7 cellular contexts compared by ENCODE assay signal in genomic region chr22:30919973-30920372, GRCh38.
"Had no signal": no experiment of that assay in that cellular context is flagged by ENCODE, and none has a peak within 500 bp of the region (broad histone marks: within the 10 kb centered on the region; RNA-seq: fewer than 3 reads in every experiment).

No MANE protein-coding gene starts in this region.

- H3K27ac Mint-ChIP-seq: activated CD4-positive, alpha-beta memory T cell treated with anti-CD3 and anti-CD28 coated beads, Interleukin-2, amount 10 ng/mL, durations not matched to agents 7 days and 5 days; activated naive CD4-positive, alpha-beta T cell treated with anti-CD3 and anti-CD28 coated beads, Interleukin-2, amount 50 U/mL, for 72 hours; nephron progenitor cell; stimulated activated naive CD8-positive, alpha-beta T cell treated with anti-CD3 and anti-CD28 coated beads, Interleukin-15, Interleukin-2, amounts not matched to agents 100 ng/mL and 50 ng/mL, for 24 hours had no signal

- FAIRE-seq: bronchial epithelial cell had no signal

- H3K27me3 Mint-ChIP-seq: activated CD4-positive, alpha-beta memory T cell treated with anti-CD3 and anti-CD28 coated beads, Interleukin-2, amount 10 ng/mL, durations not matched to agents 7 days and 5 days; stimulated activated naive CD8-positive, alpha-beta T cell treated with anti-CD3 and anti-CD28 coated beads, Interleukin-15, Interleukin-2, amounts not matched to agents 100 ng/mL and 50 ng/mL, for 24 hours had no signal

- H3K4me3 Mint-ChIP-seq: nephron progenitor cell had no signal

- H3K27ac ChIP-seq: heart left ventricle, left lung had no signal

- H3K27me3 ChIP-seq: heart left ventricle, left lung had no signal

- H3K9me3 Mint-ChIP-seq: activated naive CD4-positive, alpha-beta T cell treated with anti-CD3 and anti-CD28 coated beads, Interleukin-2, amount 50 U/mL, for 72 hours; stimulated activated naive CD8-positive, alpha-beta T cell treated with anti-CD3 and anti-CD28 coated beads, Interleukin-15, Interleukin-2, amounts not matched to agents 100 ng/mL and 50 ng/mL, for 24 hours had no signal
